1 cellular context compared by ENCODE assay signal in the genomic region with DNA sequence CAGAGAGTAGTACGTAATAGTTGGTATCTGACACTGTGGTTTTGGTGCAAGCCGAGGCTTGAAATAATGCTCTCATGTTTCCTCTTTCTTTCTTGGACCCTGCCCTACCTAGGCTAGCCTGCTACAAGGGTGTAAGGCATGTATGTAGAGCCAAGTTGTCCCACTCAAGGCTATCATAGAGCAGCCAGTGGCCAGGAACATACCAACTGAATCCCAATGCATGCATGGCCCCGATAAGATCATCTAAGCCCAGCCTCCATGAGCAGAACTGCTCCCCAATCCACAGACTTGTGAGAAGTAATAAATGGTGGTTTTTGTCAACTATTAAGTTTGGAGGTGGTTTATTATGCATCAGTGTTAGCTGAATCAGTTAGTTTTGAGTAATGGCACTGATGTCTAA.
TF ChIP-seq lines count a peak whose summit lies in the region.

No MANE protein-coding gene starts in this region.

TF ChIP-seq in GM23338, 12 proteins besides CTCF, POLR2A, EP300 and RAD21 (continued from another document):
- TF ChIP-seq, protein P1, sequence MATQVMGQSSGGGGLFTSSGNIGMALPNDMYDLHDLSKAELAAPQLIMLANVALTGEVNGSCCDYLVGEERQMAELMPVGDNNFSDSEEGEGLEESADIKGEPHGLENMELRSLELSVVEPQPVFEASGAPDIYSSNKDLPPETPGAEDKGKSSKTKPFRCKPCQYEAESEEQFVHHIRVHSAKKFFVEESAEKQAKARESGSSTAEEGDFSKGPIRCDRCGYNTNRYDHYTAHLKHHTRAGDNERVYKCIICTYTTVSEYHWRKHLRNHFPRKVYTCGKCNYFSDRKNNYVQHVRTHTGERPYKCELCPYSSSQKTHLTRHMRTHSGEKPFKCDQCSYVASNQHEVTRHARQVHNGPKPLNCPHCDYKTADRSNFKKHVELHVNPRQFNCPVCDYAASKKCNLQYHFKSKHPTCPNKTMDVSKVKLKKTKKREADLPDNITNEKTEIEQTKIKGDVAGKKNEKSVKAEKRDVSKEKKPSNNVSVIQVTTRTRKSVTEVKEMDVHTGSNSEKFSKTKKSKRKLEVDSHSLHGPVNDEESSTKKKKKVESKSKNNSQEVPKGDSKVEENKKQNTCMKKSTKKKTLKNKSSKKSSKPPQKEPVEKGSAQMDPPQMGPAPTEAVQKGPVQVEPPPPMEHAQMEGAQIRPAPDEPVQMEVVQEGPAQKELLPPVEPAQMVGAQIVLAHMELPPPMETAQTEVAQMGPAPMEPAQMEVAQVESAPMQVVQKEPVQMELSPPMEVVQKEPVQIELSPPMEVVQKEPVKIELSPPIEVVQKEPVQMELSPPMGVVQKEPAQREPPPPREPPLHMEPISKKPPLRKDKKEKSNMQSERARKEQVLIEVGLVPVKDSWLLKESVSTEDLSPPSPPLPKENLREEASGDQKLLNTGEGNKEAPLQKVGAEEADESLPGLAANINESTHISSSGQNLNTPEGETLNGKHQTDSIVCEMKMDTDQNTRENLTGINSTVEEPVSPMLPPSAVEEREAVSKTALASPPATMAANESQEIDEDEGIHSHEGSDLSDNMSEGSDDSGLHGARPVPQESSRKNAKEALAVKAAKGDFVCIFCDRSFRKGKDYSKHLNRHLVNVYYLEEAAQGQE (IDR thresholded peaks at IDR 0.05; ENCODE audit: unreplicated experiment), result no peak
- no peak for TF ChIP-seq POLR2AphosphoS5 (IDR thresholded peaks at IDR 0.05; ENCODE audit: low read depth)
- TF ChIP-seq ZNF331 (CRISPR knock-in tag; IDR thresholded peaks at IDR 0.05; ENCODE audit: low read depth), result no peak
- no peak for TF ChIP-seq ZNF114 (CRISPR knock-in tag; IDR thresholded peaks at IDR 0.05)
